In genomic region chr15:63504247-63504978, GRCh38 we compare ENCODE assay signal across 1 cellular context.
TF ChIP-seq lines count a peak whose summit lies in the region.

USP3 (plus strand) TSS chr15:63504593; CDS start chr15:63504740, 147 bp downstream.

TF ChIP-seq in K562, 482 proteins besides CTCF, POLR2A, EP300 and RAD21 (continued from another document and continues in another):
- TF ChIP-seq SMARCA5 (IDR thresholded peaks at IDR 0.05) (no peak), ZNF282 (CRISPR knock-in tag; IDR thresholded peaks at IDR 0.05) (no peak), GTF2F1 (IDR thresholded peaks at IDR 0.05; ENCODE audit: low read depth, low read length) (peak; percentile 80; the same call in 1 of the 2 replicates), HBP1 (CRISPR knock-in tag; IDR thresholded peaks at IDR 0.05) (no peak), ETV6 (IDR thresholded peaks at IDR 0.05; ENCODE audit: borderline replicate concordance in 1 of 2, low read depth in 2 of 2, low read length in 1 of 2) (peak; percentile 33 to 51; a peak in 1 of 4 replicates), ETV6 (CRISPR knock-in tag; IDR thresholded peaks at IDR 0.05; ENCODE audit: borderline replicate concordance) (0 out of 2 replicates have a peak, but pooled peaks have one; percentile 43), NBN (IDR thresholded peaks at IDR 0.05; ENCODE audit: low read depth) (peak; percentile 56; the same call in 1 of the 2 replicates), STAT6 (CRISPR knock-in tag; IDR thresholded peaks at IDR 0.05) (peak; percentile 60; the same call in 1 of the 2 replicates), MED1 (CRISPR knock-in tag; IDR thresholded peaks at IDR 0.05; ENCODE audit: borderline replicate concordance) (no peak), HNRNPL (IDR thresholded peaks at IDR 0.05; ENCODE audit: low read depth, low read length) (no peak; the same call in 1 of the 2 replicates), ARID4B (CRISPR knock-in tag; IDR thresholded peaks at IDR 0.05) (peak; percentile 55), ID3 (CRISPR knock-in tag; IDR thresholded peaks at IDR 0.05) (no peak), ID3 (tag; IDR thresholded peaks at IDR 0.05) (peak; percentile 54; the same call in 1 of the 2 replicates), HNRNPLL (IDR thresholded peaks at IDR 0.05; ENCODE audit: low read depth, low read length, poor library complexity, severe bottlenecking) (peak; percentile 91), ETV5 (CRISPR knock-in tag; IDR thresholded peaks at IDR 0.05; ENCODE audit: low read depth) (peak; percentile 82), ZNF764 (CRISPR knock-in tag; IDR thresholded peaks at IDR 0.05; ENCODE audit: low read depth) (no peak), KLF16 (IDR thresholded peaks at IDR 0.05) (no peak), ZNF311 (CRISPR knock-in tag; IDR thresholded peaks at IDR 0.05) (no peak), USF1 (CRISPR knock-in tag; IDR thresholded peaks at IDR 0.05) (no peak), HDGF (IDR thresholded peaks at IDR 0.05) (no peak), ADNP (tag; IDR thresholded peaks at IDR 0.05) (no peak), E2F1 (CRISPR knock-in tag; IDR thresholded peaks at IDR 0.05) (peak; percentile 71; the same call in 1 of the 2 replicates), TBP (optimal IDR thresholded peaks at IDR 0.05; ENCODE audit: low read depth, low read length) (peak; percentile 91), NFE2 (IDR thresholded peaks at IDR 0.05; ENCODE audit: low read depth) (peak; percentile 16; the same call in 1 of the 2 replicates), ESRRB (CRISPR knock-in tag; IDR thresholded peaks at IDR 0.05; ENCODE audit: borderline replicate concordance) (no peak), DACH1 (IDR thresholded peaks at IDR 0.05; ENCODE audit: partially characterized antibody) (peak; percentile 4), MYBL2 (IDR thresholded peaks at IDR 0.05; ENCODE audit: low read depth) (no peak), MYBL2 (CRISPR knock-in tag; IDR thresholded peaks at IDR 0.05; ENCODE audit: borderline replicate concordance) (no peak), CREB1 (IDR thresholded peaks at IDR 0.05) (peak; percentile 54; the same call in 1 of the 2 replicates), CREB1 (CRISPR knock-in tag; IDR thresholded peaks at IDR 0.05) (peak; percentile 78), ELK1 (CRISPR knock-in tag; IDR thresholded peaks at IDR 0.05) (no peak), ZEB2 (IDR thresholded peaks at IDR 0.05) (no peak), ZNF395 (CRISPR knock-in tag; IDR thresholded peaks at IDR 0.05) (peak; percentile 72), HMG20A (CRISPR knock-in tag; conservative IDR thresholded peaks at IDR 0.05) (no peak), NCOA6 (IDR thresholded peaks at IDR 0.05) (peak; percentile 98), HDAC2 (IDR thresholded peaks at IDR 0.05) (no peak), YY1 (IDR thresholded peaks at IDR 0.05; ENCODE audit: borderline replicate concordance in 1 of 3, control insufficient read depth in 1 of 3, extremely low read depth in 1 of 3, insufficient read depth in 3 of 3, insufficient read length in 1 of 3, insufficient replicate concordance in 2 of 3, low read depth in 1 of 3, low read length in 2 of 3) (peak in 2 of 3 experiments; percentile 68 to 86), RBM17 (IDR thresholded peaks at IDR 0.05; ENCODE audit: borderline replicate concordance, low read depth, low read length) (no peak), REST (CRISPR knock-in tag; IDR thresholded peaks at IDR 0.05; ENCODE audit: low read depth) (no peak), SIN3B (IDR thresholded peaks at IDR 0.05; ENCODE audit: low read depth) (no peak), TAL1 (IDR thresholded peaks at IDR 0.05) (peak; percentile 12; the same call in 1 of the 2 replicates), ZNF584 (CRISPR knock-in tag; IDR thresholded peaks at IDR 0.05; ENCODE audit: low read depth) (no peak), IRF1 (CRISPR knock-in tag; IDR thresholded peaks at IDR 0.05; ENCODE audit: borderline replicate concordance) (no peak), SRSF7 (optimal IDR thresholded peaks at IDR 0.05; ENCODE audit: low read depth, low read length) (no peak), ZSCAN29 (IDR thresholded peaks at IDR 0.05) (peak; percentile 85), SMAD3 (CRISPR knock-in tag; conservative IDR thresholded peaks at IDR 0.05) (peak; percentile 77), CREM (IDR thresholded peaks at IDR 0.05; ENCODE audit: low read depth) (peak; percentile 89), KDM5B (IDR thresholded peaks at IDR 0.05; ENCODE audit: insufficient replicate concordance, low read depth, low read length) (peak; percentile 56), MEIS2 (IDR thresholded peaks at IDR 0.05; ENCODE audit: partially characterized antibody) (peak; percentile 17), NCOR1 (IDR thresholded peaks at IDR 0.05) (peak; percentile 53; the same call in 1 of the 2 replicates), HIVEP1 (CRISPR knock-in tag; IDR thresholded peaks at IDR 0.05) (peak; percentile 70; the same call in 1 of the 2 replicates)
